Comparison of ENCODE assay signal across 11 cellular contexts in the genomic region with DNA sequence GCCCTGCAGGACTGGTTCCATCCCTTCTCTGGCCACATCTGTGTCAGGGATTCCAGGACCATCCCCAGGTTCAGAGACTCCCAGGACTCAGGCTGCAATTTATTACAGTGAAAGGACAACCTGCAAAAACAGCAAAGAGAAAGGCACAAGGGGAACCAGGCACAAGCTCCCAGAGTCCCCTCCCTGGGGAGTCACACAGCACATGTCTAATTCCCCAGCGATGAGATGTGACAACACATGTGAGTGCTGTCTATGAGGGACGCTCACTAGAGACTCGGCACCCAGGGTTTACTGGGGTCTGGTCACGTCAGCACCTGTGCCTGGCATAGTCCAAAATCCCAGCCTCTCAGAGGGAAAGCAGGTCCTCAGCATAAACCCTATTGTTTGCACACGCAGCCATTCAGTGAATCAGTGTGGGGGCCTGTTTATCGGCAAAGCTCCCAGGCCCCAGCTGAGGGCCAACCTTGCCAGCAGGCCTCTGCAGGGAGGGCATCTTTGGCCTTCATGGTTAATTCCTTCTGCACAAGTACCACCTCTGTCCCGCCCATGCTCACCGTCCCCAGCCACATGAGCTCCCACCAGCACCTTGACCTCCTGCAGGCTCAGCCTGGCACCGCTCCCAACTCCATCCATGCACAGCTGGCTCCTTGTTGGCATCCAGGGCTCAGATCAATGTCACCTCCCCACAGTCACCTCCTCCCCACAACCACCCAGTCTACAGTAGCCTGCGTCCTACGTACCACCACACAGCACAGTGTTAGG.
A peak's percentile ranks its signal among the peaks of the same experiment; 100 is the strongest.
DNase-seq lines count a peak whose midpoint lies in the region; ATAC-seq, FAIRE-seq and TF ChIP-seq lines count a peak whose summit lies in the region.
"Had no signal": no experiment of that assay in that cellular context is flagged by ENCODE, and none has a peak within 500 bp of the region (broad histone marks: within the 10 kb centered on the region; RNA-seq: fewer than 3 reads in every experiment).

No MANE protein-coding gene starts in this region.

- H3K9me3 ChIP-seq in neuronal stem cell (replicated peaks in 1 of 2; ENCODE audit: control insufficient read depth in 2 of 2, insufficient read depth in 1 of 2, low read depth in 1 of 2, low read length in 2 of 2) (peaks cover 0 to 3% of the 10 kb centered on the region in 2 donors), uterus (no peaks in the 10 kb centered on the region)

- H2AFZ ChIP-seq in neuronal stem cell (ENCODE audit: low read length), result peak overlapping the region; percentile 70

- H3K4me1 ChIP-seq in neuronal stem cell (ENCODE audit: control insufficient read depth in 2 of 2, insufficient read depth in 1 of 2, low read depth in 1 of 2, low read length in 2 of 2) (peaks cover 2 to 14% of the 10 kb centered on the region in 2 donors), uterus (no peaks in the 10 kb centered on the region)

- intact Hi-C loops in uterus (cut with DNase I; ENCODE audit: low total_unique reads), result no loop called here

- H2AK5ac ChIP-seq in neuronal stem cell (ENCODE audit: low read depth, low read length), result peak overlapping the region; percentile 24

- H4K8ac ChIP-seq in neuronal stem cell (ENCODE audit: low read depth, low read length), result no peak overlapping the region

- TF ChIP-seq POLR2A in H54 (IDR thresholded peaks at IDR 0.05; ENCODE audit: low read depth, low read length) (no peak), uterus (IDR thresholded peaks at IDR 0.05) (no peak)

- no peak overlapping the region for H3K4me2 ChIP-seq in neuronal stem cell (ENCODE audit: insufficient read depth, low read length, poor library complexity, severe bottlenecking)

- ATAC-seq in HG02678 (IDR thresholded peaks at IDR 0.05; ENCODE audit: unreplicated experiment), result peak; percentile 14

- H4K91ac ChIP-seq in neuronal stem cell (ENCODE audit: low read depth, low read length, poor library complexity), result no peak overlapping the region

- FAIRE-seq in H54 (lab: Jason Lieb, UNC), result no peak
- FAIRE-seq: HTR-8/SVneo had no signal

- peak overlapping the region; percentile 33 for H2BK5ac ChIP-seq in neuronal stem cell (ENCODE audit: low read length)

- peak; percentile 51 for DNase-seq in activated CD8-positive, alpha-beta memory T cell treated with anti-CD3 and anti-CD28 coated beads for 24 hours
- no peak for DNase-seq in activated CD8-positive, alpha-beta memory T cell treated with anti-CD3 and anti-CD28 coated beads, Interleukin-2, amount 50 U/mL, for 4 hours
- peak; percentile 14 for DNase-seq in NCI-H1694 treated with DMSO at 0.1 percent for 48 hours (lab: John Stamatoyannopoulos, UW)
- no peak for DNase-seq in neuronal stem cell (ENCODE audit: low spot score)
- DNase-seq in H54 (ENCODE audit: insufficient read length, low spot score), result no peak
- no peak for DNase-seq in uterus
- no peak for DNase-seq in NCI-H2081 treated with DMSO at 0.1 percent for 48 hours (lab: John Stamatoyannopoulos, UW)
- DNase-seq: aorta, NCI-H82 had no signal

- WGBS in neuronal stem cell (ENCODE audit: extremely low coverage in 2 of 2, insufficient read length in 2 of 2, insufficient replicate concordance in 1 of 2), 2 donors, result no CpG with 5 or more reads among the region's 11 CpGs

- H3K27ac ChIP-seq in neuronal stem cell (replicated peaks; ENCODE audit: low read length), result no peak overlapping the region
- H3K27ac ChIP-seq in uterus, result no peak overlapping the region

- H3K4me3 ChIP-seq in neuronal stem cell (ENCODE audit: low read length in 2 of 2), result no peak overlapping the region
- H3K4me3 ChIP-seq in uterus, result no peak overlapping the region

- H3K9ac ChIP-seq in neuronal stem cell (ENCODE audit: low read depth, low read length, poor library complexity), result peak overlapping the region; percentile 31

- H2BK12ac ChIP-seq in neuronal stem cell (ENCODE audit: low read length), result no peak overlapping the region

- H3K23ac ChIP-seq in neuronal stem cell (ENCODE audit: low read depth, low read length, poor library complexity), result no peak overlapping the region

- H3K27me3 ChIP-seq in neuronal stem cell (ENCODE audit: control insufficient read depth in 3 of 3, insufficient read depth in 3 of 3, low read depth in 1 of 3, low read length in 3 of 3) (no peaks in the 10 kb centered on the region), uterus (no peaks in the 10 kb centered on the region)

- no peak for TF ChIP-seq CTCF in uterus (IDR thresholded peaks at IDR 0.05)

- no peak overlapping the region for H3K14ac ChIP-seq in neuronal stem cell (ENCODE audit: low read length)

- H3K4ac ChIP-seq in neuronal stem cell (ENCODE audit: low read length), result no peak overlapping the region

- H3K79me1 ChIP-seq in neuronal stem cell (ENCODE audit: low read depth, low read length), result no peaks in the 10 kb centered on the region

- H3K18ac ChIP-seq in neuronal stem cell (ENCODE audit: low read length), result no peak overlapping the region

- H2BK15ac ChIP-seq in neuronal stem cell (ENCODE audit: low read length), result no peak overlapping the region

- H3K36me3 ChIP-seq in neuronal stem cell (replicated peaks in 1 of 2; ENCODE audit: control insufficient read depth in 2 of 2, insufficient read depth in 2 of 2, low read length in 2 of 2), result no peaks in the 10 kb centered on the region
- no peaks in the 10 kb centered on the region for H3K36me3 ChIP-seq in uterus

- no peak overlapping the region for H2BK120ac ChIP-seq in neuronal stem cell (ENCODE audit: low read depth, low read length)

Comparison
In these comparisons a context has a peak if more than half of its experiments do, and no peak if none do; other contexts are left out.
1. DNase-seq: peak in activated CD8-positive, alpha-beta memory T cell treated with anti-CD3 and anti-CD28 coated beads for 24 hours (single experiment) and NCI-H1694 treated with DMSO at 0.1 percent for 48 hours (single experiment); none in activated CD8-positive, alpha-beta memory T cell treated with anti-CD3 and anti-CD28 coated beads, Interleukin-2, amount 50 U/mL, for 4 hours (single experiment), neuronal stem cell (single experiment), H54 (single experiment), uterus (0 of 2) and NCI-H2081 treated with DMSO at 0.1 percent for 48 hours (single experiment).